9 cellular contexts compared by ENCODE assay signal in the genomic region with DNA sequence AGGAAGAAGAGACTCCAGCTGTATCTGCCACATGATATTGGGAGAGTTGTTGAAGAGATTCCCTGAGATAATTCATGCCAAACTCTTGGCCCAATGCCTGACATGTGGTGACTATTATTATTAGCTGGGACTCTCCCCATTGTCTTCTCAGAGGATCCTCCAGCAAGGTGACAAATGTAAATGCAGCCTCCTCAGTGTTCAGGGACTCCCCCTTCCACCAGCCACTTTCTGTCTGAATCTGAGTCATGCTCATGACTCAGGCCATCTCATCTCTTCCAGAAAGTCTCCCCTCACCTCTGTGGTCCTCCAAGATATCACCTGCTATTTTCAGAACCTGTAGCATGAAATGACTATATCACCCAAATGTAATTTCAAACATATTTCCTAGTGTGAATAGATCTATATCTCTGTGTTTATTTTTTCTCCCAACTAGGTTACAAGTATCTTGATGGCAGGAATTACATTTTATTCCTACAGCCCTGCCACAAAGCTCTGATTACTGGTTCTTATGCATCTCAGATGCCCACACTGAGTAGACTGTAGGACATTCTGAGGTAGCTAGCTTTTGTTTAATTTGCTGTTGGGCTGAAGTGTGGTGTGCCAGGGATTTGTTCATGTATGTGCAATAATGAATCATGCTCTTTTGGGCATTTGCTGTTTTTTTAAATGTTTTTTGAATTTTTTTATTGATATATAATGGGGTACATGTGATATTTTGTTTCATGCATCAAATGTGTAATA.
A peak's percentile ranks its signal among the peaks of the same experiment; 100 is the strongest.
DNase-seq lines count a peak whose midpoint lies in the region; ATAC-seq lines count a peak whose summit lies in the region.
"Had no signal": no experiment of that assay in that cellular context is flagged by ENCODE, and none has a peak within 500 bp of the region (broad histone marks: within the 10 kb centered on the region; RNA-seq: fewer than 3 reads in every experiment).

No MANE protein-coding gene starts in this region.

- ATAC-seq in GM21528 (IDR thresholded peaks at IDR 0.05; ENCODE audit: low FRiP score, unreplicated experiment): peak; percentile 90
- ATAC-seq in activated naive CD8-positive, alpha-beta T cell treated with anti-CD3 and anti-CD28 coated beads, Interleukin-2, amount 50 U/mL, for 24 hours: peak; percentile 80

- peak overlapping the region; percentile 39 for H3K4me3 Mint-ChIP-seq in activated naive CD8-positive, alpha-beta T cell treated with anti-CD3 and anti-CD28 coated beads, Interleukin-2, amount 50 U/mL, for 24 hours
- H3K4me3 Mint-ChIP-seq: dendritic cell treated with granulocyte-macrophage colony-stimulating factor and Interleukin-4, amounts not matched to agents 40 ng/mL and 50 ng/mL, for 4 days had no signal

- peak overlapping the region; percentile 80 for H3K27ac Mint-ChIP-seq in activated naive CD8-positive, alpha-beta T cell treated with anti-CD3 and anti-CD28 coated beads, Interleukin-2, amount 50 U/mL, for 24 hours
- H3K27ac Mint-ChIP-seq: dendritic cell treated with granulocyte-macrophage colony-stimulating factor and Interleukin-4, amounts not matched to agents 40 ng/mL and 50 ng/mL, for 4 days had no signal

- peaks cover 48% of the 10 kb centered on the region for H3K4me1 Mint-ChIP-seq in activated naive CD8-positive, alpha-beta T cell treated with anti-CD3 and anti-CD28 coated beads, Interleukin-2, amount 50 U/mL, for 24 hours

- H3K36me3 Mint-ChIP-seq in activated naive CD8-positive, alpha-beta T cell treated with anti-CD3 and anti-CD28 coated beads, Interleukin-2, amount 50 U/mL, for 24 hours (ENCODE audit: low read depth): no peaks in the 10 kb centered on the region

- H3K27me3 Mint-ChIP-seq in activated naive CD8-positive, alpha-beta T cell treated with anti-CD3 and anti-CD28 coated beads, Interleukin-2, amount 50 U/mL, for 24 hours: peaks cover 26% of the 10 kb centered on the region

- in situ Hi-C loops in KBM-7 (cut with MboI; ENCODE audit: low pct_unique_long_range_greater_than_20kb, low sequenced_read_pairs): no loop called here

- H3K9me3 Mint-ChIP-seq in activated naive CD8-positive, alpha-beta T cell treated with anti-CD3 and anti-CD28 coated beads, Interleukin-2, amount 50 U/mL, for 24 hours: peaks cover 6% of the 10 kb centered on the region

- peak; percentile 50 for DNase-seq in ELR (ENCODE audit: low read depth)
- DNase-seq in HT1080 (ENCODE audit: low read depth): peak; percentile 83
- DNase-seq in activated naive CD8-positive, alpha-beta T cell treated with anti-CD3 and anti-CD28 coated beads, Interleukin-2, amount 50 U/mL, for 24 hours: peak; percentile 61
- DNase-seq in stimulated activated CD8-positive, alpha-beta memory T cell treated with anti-CD3 and anti-CD28 coated beads, Interleukin-4, amount 100 ng/mL, for 48 hours: peak; percentile 68
- DNase-seq in occipital lobe (lab: John Stamatoyannopoulos, UW): no peak
- no peak for DNase-seq in NCI-H526 treated with DMSO at 0.1 percent for 48 hours (lab: John Stamatoyannopoulos, UW)
- no peak for DNase-seq in KBM-7

Comparison
In these comparisons a context has a peak if more than half of its experiments do, and no peak if none do; other contexts are left out.
1. DNase-seq: peak in ELR (single experiment), HT1080 (single experiment), activated naive CD8-positive, alpha-beta T cell treated with anti-CD3 and anti-CD28 coated beads, Interleukin-2, amount 50 U/mL, for 24 hours (single experiment) and stimulated activated CD8-positive, alpha-beta memory T cell treated with anti-CD3 and anti-CD28 coated beads, Interleukin-4, amount 100 ng/mL, for 48 hours (single experiment); none in occipital lobe (single experiment), NCI-H526 treated with DMSO at 0.1 percent for 48 hours (single experiment) and KBM-7 (single experiment).